ENCODE assay signal across 23 cellular contexts in the genomic region with DNA sequence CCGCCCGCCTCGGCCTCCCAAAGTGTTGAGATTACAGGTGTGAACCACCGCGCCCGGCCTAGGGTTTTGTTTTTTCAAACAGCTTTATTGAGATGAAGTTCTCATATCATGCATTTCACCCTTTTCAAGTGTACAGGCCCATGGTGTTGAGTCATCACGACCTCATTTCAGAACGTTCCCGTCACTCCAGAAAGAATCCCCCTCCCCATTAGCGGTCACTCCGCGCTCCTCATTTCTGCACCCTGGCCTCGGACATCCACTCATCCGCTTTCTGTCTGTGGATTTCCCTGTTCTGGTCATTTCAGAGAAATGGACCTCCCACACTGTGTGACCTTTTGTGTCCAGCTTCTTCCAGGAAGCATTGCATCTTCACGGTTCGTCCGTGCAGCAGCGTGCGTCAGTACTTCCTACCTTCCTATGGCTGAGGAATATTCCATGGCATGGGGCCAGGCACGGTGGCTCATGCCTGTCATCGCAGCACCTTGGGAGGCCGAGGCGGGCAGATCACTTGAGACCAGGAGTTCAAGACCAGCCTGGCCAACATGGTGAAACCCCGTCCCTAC.
A peak's percentile ranks its signal among the peaks of the same experiment; 100 is the strongest.
DNase-seq lines count a peak whose midpoint lies in the region; ATAC-seq, FAIRE-seq and TF ChIP-seq lines count a peak whose summit lies in the region.
"Had no signal": no experiment of that assay in that cellular context is flagged by ENCODE, and none has a peak within 500 bp of the region (broad histone marks: within the 10 kb centered on the region; RNA-seq: fewer than 3 reads in every experiment).

No MANE protein-coding gene starts in this region.

- H3K79me2 ChIP-seq in astrocyte (ENCODE audit: insufficient read depth, low read length) = no peaks in the 10 kb centered on the region

- no peak overlapping the region for H3K4me3 Mint-ChIP-seq in astrocyte (ENCODE audit: unreplicated experiment)
- H3K4me3 Mint-ChIP-seq in mesothelial cell of epicardium = no peak overlapping the region
- H3K4me3 Mint-ChIP-seq: CD8-positive, alpha-beta T cell; HFFc6 had no signal

- TF ChIP-seq CTCF in HEK293 (tag by site-specific recombination; IDR thresholded peaks at IDR 0.05) = no peak
- TF ChIP-seq CTCF in astrocyte (IDR thresholded peaks at IDR 0.05; ENCODE audit: insufficient read depth, low read depth, low read length) = no peak
- no peak for TF ChIP-seq CTCF in mesothelial cell of epicardium (IDR thresholded peaks at IDR 0.05; ENCODE audit: unreplicated experiment)
- TF ChIP-seq CTCF in dorsolateral prefrontal cortex (IDR thresholded peaks at IDR 0.05 in 54 of 56, conservative IDR thresholded peaks at IDR 0.05 in 2 of 56; ENCODE audit: low read depth in 1 of 56, partially characterized antibody in 56 of 56) = no peak

- CTCF ChIA-PET in HEK293 (lab: Yijun Ruan, JAX) = interaction anchor here (0.6 to 1.0 kb wide), 3 partner anchors 23 to 203 kb away, joined by 3 to 7 read pairs (median 4); no protein-coding TSS in a partner anchor

- intact Hi-C loops in dorsolateral prefrontal cortex (cut with DNase I) = no loop called here

- H3K27me3 Mint-ChIP-seq in astrocyte (ENCODE audit: low read depth, unreplicated experiment) (peaks cover 32% of the 10 kb centered on the region), mesothelial cell of epicardium (ENCODE audit: low read depth) (no peaks in the 10 kb centered on the region)

- H3K9me3 Mint-ChIP-seq in astrocyte (ENCODE audit: unreplicated experiment) = no peaks in the 10 kb centered on the region
- no peaks in the 10 kb centered on the region for H3K9me3 Mint-ChIP-seq in mesothelial cell of epicardium
- H3K9me3 Mint-ChIP-seq: CD8-positive, alpha-beta T cell; HFFc6 had no signal

- H3K4me1 ChIP-seq in BLaER1 (peaks cover 95% of the 10 kb centered on the region), HEK293 (ENCODE audit: control insufficient read depth, insufficient read depth, low read length) (peaks cover 15% of the 10 kb centered on the region; the same call in 1 of the 2 replicates), astrocyte (ENCODE audit: insufficient read depth, low read length) (no peaks in the 10 kb centered on the region)

- H3K9ac ChIP-seq in BLaER1 (no peak overlapping the region), astrocyte (ENCODE audit: low read length) (no peak overlapping the region)

- H3K27ac Mint-ChIP-seq in astrocyte (ENCODE audit: unreplicated experiment) (no peak overlapping the region), mesothelial cell of epicardium (peak overlapping the region; percentile 81)
- H3K27ac Mint-ChIP-seq: CD8-positive, alpha-beta T cell; HFFc6 had no signal

- POLR2A ChIA-PET in HEK293 (lab: Yijun Ruan, JAX) = no interaction called here

- DNase-seq in astrocyte (ENCODE audit: low read depth) (peak; percentile 21), mesothelial cell of epicardium (ENCODE audit: low spot score in 2 of 2, unreplicated experiment in 2 of 2) (no peak), dorsolateral prefrontal cortex (no peak), RKO (ENCODE audit: low spot score) (no peak)
- DNase-seq: BE2C; CD8-positive, alpha-beta T cell; DMS79; GOT3; HFFc6; NCI-H1105 treated with DMSO at 0.1 percent for 48 hours; NCI-H1694; NCI-H510A; NCI-H748 treated with DMSO at 0.1 percent for 48 hours; SHP77 had no signal

- H3K4me3 ChIP-seq in BLaER1 (no peak overlapping the region), HEK293 (ENCODE audit: low read depth, low read length) (no peak overlapping the region), astrocyte (ENCODE audit: insufficient read depth, low read depth, low read length) (no peak overlapping the region), dorsolateral prefrontal cortex (no peak overlapping the region)
- H3K4me3 ChIP-seq: SK-N-MC had no signal

- H3K4me1 Mint-ChIP-seq in astrocyte (ENCODE audit: low read depth, unreplicated experiment) = peaks cover 5% of the 10 kb centered on the region
- H3K4me1 Mint-ChIP-seq in mesothelial cell of epicardium = peaks cover 44% of the 10 kb centered on the region

- no peaks in the 10 kb centered on the region for H3K36me3 ChIP-seq in BLaER1
- H3K36me3 ChIP-seq in HEK293 (ENCODE audit: control insufficient read depth in 2 of 2, insufficient read depth in 1 of 2, low read length in 2 of 2) = no peaks in the 10 kb centered on the region
- H3K36me3 ChIP-seq in astrocyte (ENCODE audit: insufficient read depth, low read length) = no peaks in the 10 kb centered on the region
- H3K36me3 ChIP-seq: BE2C had no signal

- H3K27me3 ChIP-seq in BLaER1 (no peaks in the 10 kb centered on the region), astrocyte (ENCODE audit: insufficient read depth, low read length) (peaks cover 7% of the 10 kb centered on the region), dorsolateral prefrontal cortex (no peaks in the 10 kb centered on the region)
- H3K27me3 ChIP-seq: BE2C had no signal

- H4K20me1 ChIP-seq in BLaER1 (no peaks in the 10 kb centered on the region), astrocyte (ENCODE audit: insufficient read depth, low read length) (peaks cover 58% of the 10 kb centered on the region)

- no peak for FAIRE-seq in astrocyte (lab: Jason Lieb, UNC)
- FAIRE-seq: A204.1, GM12892, GM18507 had no signal

- peak overlapping the region; percentile 54 for H3K4me2 ChIP-seq in BLaER1
- H3K4me2 ChIP-seq in astrocyte (ENCODE audit: low read length) = no peak overlapping the region

- no peaks in the 10 kb centered on the region for H3K36me3 Mint-ChIP-seq in astrocyte (ENCODE audit: low read depth, unreplicated experiment)
- H3K36me3 Mint-ChIP-seq in mesothelial cell of epicardium = no peaks in the 10 kb centered on the region
- H3K36me3 Mint-ChIP-seq: CD8-positive, alpha-beta T cell had no signal

- H3K27ac ChIP-seq in BLaER1 (no peak overlapping the region), HEK293 (ENCODE audit: extremely low read depth, low read depth, low read length) (no peak overlapping the region), astrocyte (ENCODE audit: low read depth, low read length) (no peak overlapping the region), dorsolateral prefrontal cortex (no peak overlapping the region)
- H3K27ac ChIP-seq: HL-60, SK-N-MC had no signal

- H2AFZ ChIP-seq in astrocyte (ENCODE audit: low read depth, low read length) = no peak overlapping the region

- ATAC-seq in HG02852 (IDR thresholded peaks at IDR 0.05; ENCODE audit: unreplicated experiment) = no peak
- ATAC-seq in activated CD4-positive, CD25-positive, alpha-beta regulatory T cell treated with anti-CD3 and anti-CD28 coated beads, Interleukin-2, amount 50 U/mL, for 24 hours = no peak
- ATAC-seq: CD8-positive, alpha-beta T cell had no signal

- H3K9me3 ChIP-seq in BLaER1 = no peaks in the 10 kb centered on the region
- H3K9me3 ChIP-seq in HEK293 (ENCODE audit: control insufficient read depth, insufficient read depth, low read depth, low read length) = no peaks in the 10 kb centered on the region
- H3K9me3 ChIP-seq in astrocyte (ENCODE audit: insufficient read depth, low read depth, low read length) = no peaks in the 10 kb centered on the region
- H3K9me3 ChIP-seq: BE2C had no signal

TF ChIP-seq in HEK293, 187 proteins besides CTCF, POLR2A, EP300 and RAD21:
- TF ChIP-seq ZNF629 (tag by site-specific recombination; IDR thresholded peaks at IDR 0.05) (0 out of 2 replicates have a peak, but pooled peaks have one; percentile 12), MZF1 (tag by site-specific recombination; IDR thresholded peaks at IDR 0.05; ENCODE audit: borderline replicate concordance) (peak; percentile 71; the same call in 1 of the 2 replicates), SP7 (tag by site-specific recombination; IDR thresholded peaks at IDR 0.05) (0 out of 2 replicates have a peak, but pooled peaks have one; percentile 17), ZNF394 (tag by site-specific recombination; IDR thresholded peaks at IDR 0.05; ENCODE audit: borderline replicate concordance) (peak; percentile 24; the same call in 1 of the 2 replicates), ZBTB17 (tag by site-specific recombination; IDR thresholded peaks at IDR 0.05) (peak; percentile 38; the same call in 1 of the 2 replicates)
- TF ChIP-seq, protein P1, sequence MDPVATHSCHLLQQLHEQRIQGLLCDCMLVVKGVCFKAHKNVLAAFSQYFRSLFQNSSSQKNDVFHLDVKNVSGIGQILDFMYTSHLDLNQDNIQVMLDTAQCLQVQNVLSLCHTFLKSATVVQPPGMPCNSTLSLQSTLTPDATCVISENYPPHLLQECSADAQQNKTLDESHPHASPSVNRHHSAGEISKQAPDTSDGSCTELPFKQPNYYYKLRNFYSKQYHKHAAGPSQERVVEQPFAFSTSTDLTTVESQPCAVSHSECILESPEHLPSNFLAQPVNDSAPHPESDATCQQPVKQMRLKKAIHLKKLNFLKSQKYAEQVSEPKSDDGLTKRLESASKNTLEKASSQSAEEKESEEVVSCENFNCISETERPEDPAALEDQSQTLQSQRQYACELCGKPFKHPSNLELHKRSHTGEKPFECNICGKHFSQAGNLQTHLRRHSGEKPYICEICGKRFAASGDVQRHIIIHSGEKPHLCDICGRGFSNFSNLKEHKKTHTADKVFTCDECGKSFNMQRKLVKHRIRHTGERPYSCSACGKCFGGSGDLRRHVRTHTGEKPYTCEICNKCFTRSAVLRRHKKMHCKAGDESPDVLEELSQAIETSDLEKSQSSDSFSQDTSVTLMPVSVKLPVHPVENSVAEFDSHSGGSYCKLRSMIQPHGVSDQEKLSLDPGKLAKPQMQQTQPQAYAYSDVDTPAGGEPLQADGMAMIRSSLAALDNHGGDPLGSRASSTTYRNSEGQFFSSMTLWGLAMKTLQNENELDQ (tag by site-specific recombination; IDR thresholded peaks at IDR 0.05; ENCODE audit: low read depth) = no peak
- TF ChIP-seq, protein P2, sequence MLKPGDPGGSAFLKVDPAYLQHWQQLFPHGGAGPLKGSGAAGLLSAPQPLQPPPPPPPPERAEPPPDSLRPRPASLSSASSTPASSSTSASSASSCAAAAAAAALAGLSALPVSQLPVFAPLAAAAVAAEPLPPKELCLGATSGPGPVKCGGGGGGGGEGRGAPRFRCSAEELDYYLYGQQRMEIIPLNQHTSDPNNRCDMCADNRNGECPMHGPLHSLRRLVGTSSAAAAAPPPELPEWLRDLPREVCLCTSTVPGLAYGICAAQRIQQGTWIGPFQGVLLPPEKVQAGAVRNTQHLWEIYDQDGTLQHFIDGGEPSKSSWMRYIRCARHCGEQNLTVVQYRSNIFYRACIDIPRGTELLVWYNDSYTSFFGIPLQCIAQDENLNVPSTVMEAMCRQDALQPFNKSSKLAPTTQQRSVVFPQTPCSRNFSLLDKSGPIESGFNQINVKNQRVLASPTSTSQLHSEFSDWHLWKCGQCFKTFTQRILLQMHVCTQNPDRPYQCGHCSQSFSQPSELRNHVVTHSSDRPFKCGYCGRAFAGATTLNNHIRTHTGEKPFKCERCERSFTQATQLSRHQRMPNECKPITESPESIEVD (tag by site-specific recombination; IDR thresholded peaks at IDR 0.05) = no peak
